Comparison of ENCODE assay signal across 8 cellular contexts in genomic region chr3:71875461-71875947, GRCh38.
A peak's percentile ranks its signal among the peaks of the same experiment; 100 is the strongest.
DNase-seq lines count a peak whose midpoint lies in the region; ATAC-seq, FAIRE-seq and TF ChIP-seq lines count a peak whose summit lies in the region.

No MANE protein-coding gene starts in this region.

- no peak overlapping the region for H3K4me2 ChIP-seq in keratinocyte (ENCODE audit: control insufficient read depth, extremely low read depth, insufficient read depth, low read depth, low read length)

- no peaks in the 10 kb centered on the region for H3K79me2 ChIP-seq in keratinocyte (ENCODE audit: control insufficient read depth, insufficient read depth, low read length)

- POLR2A ChIA-PET in AG04450 (lab: Yijun Ruan, JAX): no interaction called here

- dilution Hi-C loops in keratinocyte (cut with MboI; ENCODE audit: extremely low pct_ligation_motif_present, low sequenced_read_pairs): no loop called here

- H3K27me3 ChIP-seq in AG04450 (ENCODE audit: control insufficient read depth, insufficient read depth, low read length) (peaks cover 10% of the 10 kb centered on the region), bronchial epithelial cell (ENCODE audit: control insufficient read depth, insufficient read depth, low read length) (no peaks in the 10 kb centered on the region), keratinocyte (ENCODE audit: control insufficient read depth, extremely low read depth, insufficient read depth, low read length) (peaks cover 2% of the 10 kb centered on the region)

- H3K9me3 ChIP-seq in AG04450 (ENCODE audit: control insufficient read depth, insufficient read depth, low read length): no peaks in the 10 kb centered on the region
- no peaks in the 10 kb centered on the region for H3K9me3 ChIP-seq in keratinocyte (ENCODE audit: control insufficient read depth, low read depth, low read length)

- no peak overlapping the region for H3K9ac ChIP-seq in keratinocyte (ENCODE audit: control insufficient read depth, extremely low read depth, insufficient read depth, low read length)

- H4K20me1 ChIP-seq in keratinocyte (ENCODE audit: control insufficient read depth, extremely low read depth, insufficient read depth, low read length): no peaks in the 10 kb centered on the region

- TF ChIP-seq CTCF in AG04450 (IDR thresholded peaks at IDR 0.05; ENCODE audit: low read depth, low read length) (peak; percentile 93), bronchial epithelial cell (IDR thresholded peaks at IDR 0.05; ENCODE audit: insufficient read depth, low read length, severe bottlenecking) (peak; percentile 94), keratinocyte (optimal IDR thresholded peaks at IDR 0.05 in 1 of 3, IDR thresholded peaks at IDR 0.05 in 1 of 3, conservative IDR thresholded peaks at IDR 0.05 in 1 of 3; ENCODE audit: extremely low read depth in 1 of 3, insufficient read depth in 2 of 3, low read length in 3 of 3) (peak; percentile 92 to 96 (median 94))

- H3K27ac ChIP-seq in AG04450 (ENCODE audit: low read depth, low read length) (no peak overlapping the region), keratinocyte (ENCODE audit: control insufficient read depth, insufficient read depth, low read length) (no peak overlapping the region)

- H3K4me1 ChIP-seq in keratinocyte (ENCODE audit: control insufficient read depth, extremely low read depth, insufficient read depth, low read length): no peaks in the 10 kb centered on the region

- no peak overlapping the region for H2AFZ ChIP-seq in keratinocyte (ENCODE audit: control insufficient read depth, low read length)

- peak; percentile 15 for DNase-seq in AG04450 (ENCODE audit: low read depth, low spot score)
- DNase-seq in NCI-H2029 (lab: John Stamatoyannopoulos, UW): peak; percentile 36
- peak; percentile 43 for DNase-seq in activated CD4-positive, CD25-positive, alpha-beta regulatory T cell treated with anti-CD3 and anti-CD28 coated beads, Interleukin-2, amount 50 U/mL, for 16 hours (ENCODE audit: low read depth, low spot score)
- DNase-seq in bronchial epithelial cell (ENCODE audit: low read depth): peak; percentile 59
- no peak for DNase-seq in keratinocyte (ENCODE audit: low read depth, low spot score)
- DNase-seq in stimulated activated CD4-positive, alpha-beta T cell treated with anti-CD3 and anti-CD28 coated beads, Interleukin-1b, Interleukin-23, amount 100 ng/mL, for 4 hours (ENCODE audit: low read depth in 2 of 2): peak; percentile 70 to 72

- peak; percentile 86 for ATAC-seq in GM18519 (IDR thresholded peaks at IDR 0.05; ENCODE audit: low FRiP score, unreplicated experiment)
- peak; percentile 94 for ATAC-seq in HG03025 (IDR thresholded peaks at IDR 0.05; ENCODE audit: low FRiP score, unreplicated experiment)

- no peaks in the 10 kb centered on the region for H3K9me1 ChIP-seq in keratinocyte (ENCODE audit: control insufficient read depth, extremely low read depth, insufficient read depth, low read length)

- H3K4me3 ChIP-seq in AG04450 (ENCODE audit: low read depth, low read length) (no peak overlapping the region), bronchial epithelial cell (ENCODE audit: low read depth, low read length) (no peak overlapping the region), keratinocyte (ENCODE audit: control insufficient read depth in 2 of 3, extremely low read depth in 1 of 3, insufficient read depth in 2 of 3, low read depth in 1 of 3, low read length in 3 of 3) (no peak overlapping the region)

- H3K36me3 ChIP-seq in bronchial epithelial cell (ENCODE audit: control insufficient read depth, insufficient read depth, low read length) (no peaks in the 10 kb centered on the region), keratinocyte (ENCODE audit: control insufficient read depth in 2 of 2, extremely low read depth in 1 of 2, insufficient read depth in 2 of 2, low read length in 2 of 2) (no peaks in the 10 kb centered on the region)

- CTCF ChIA-PET in AG04450 (lab: Charles Lee): interaction anchor here (0.6 to 8.5 kb wide), 46 partner anchors 9 to 1253 kb away, joined by 3 to 208 read pairs (median 4); partner anchors contain the start of gene SHQ1

- no peak for FAIRE-seq in bronchial epithelial cell (lab: Jason Lieb, UNC)
- FAIRE-seq in keratinocyte (lab: Jason Lieb, UNC): peak; percentile 41
